ENCODE assay signal across 8 cellular contexts in the genomic region with DNA sequence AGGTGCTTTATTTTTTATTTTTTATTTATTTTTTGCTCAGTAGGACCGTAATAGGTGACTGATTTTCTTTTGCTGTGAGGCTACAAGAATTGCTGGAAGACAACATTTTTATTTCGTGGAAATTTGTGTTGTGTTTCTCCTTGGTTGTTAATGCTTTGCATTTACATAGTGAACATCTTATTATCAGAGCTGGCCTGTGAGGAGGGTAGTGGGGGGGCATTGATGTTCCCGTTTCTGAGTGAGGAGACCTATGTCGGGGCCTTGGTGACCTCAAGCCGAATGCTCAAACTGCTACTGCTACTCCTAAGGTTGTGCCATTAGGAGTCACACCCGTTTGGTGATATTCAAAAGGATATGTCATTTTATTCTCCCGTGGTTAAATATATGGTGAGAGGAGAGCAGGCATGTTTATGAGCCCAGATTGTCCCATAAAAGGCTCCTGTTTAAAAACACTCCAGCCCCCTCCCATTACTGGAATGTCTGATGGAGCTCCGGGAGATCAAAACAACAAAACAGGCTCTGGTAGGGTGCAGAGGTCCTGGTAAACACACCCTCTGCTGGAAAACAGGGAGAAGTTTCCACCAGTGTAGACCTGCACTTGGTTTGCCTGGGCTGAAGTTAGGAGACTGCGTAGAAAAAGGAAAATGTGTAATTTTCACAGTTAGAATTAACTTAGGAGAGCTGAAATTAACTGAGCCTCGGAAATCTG. TPM values are rescaled to one million over a fixed set of nuclear protein-coding genes. Genes with fewer than 3 reads are reported as not detected.
DNase-seq lines count a peak whose midpoint lies in the region; TF ChIP-seq lines count a peak whose summit lies in the region.

No MANE protein-coding gene starts in this region.

- BruUV-seq in A673 (replicated peaks; lab: Mats Ljungman, UMichigan) = no TSS peak

- no peak overlapping the region for H3K4me3 ChIP-seq in H7 (ENCODE audit: insufficient read depth, low read depth, low read length)
- H3K4me3 ChIP-seq in fibroblast of pulmonary artery (replicated peaks; ENCODE audit: low read depth, low read length) = peak overlapping the region; percentile 98
- H3K4me3 ChIP-seq in skeletal muscle cell (ENCODE audit: low read depth, low read length) = peak overlapping the region; percentile 78
- no peak overlapping the region for H3K4me3 ChIP-seq in A673 (ENCODE audit: low read depth, low read length, poor library complexity, severe bottlenecking)

- H3K27me3 ChIP-seq in H7 (ENCODE audit: control insufficient read depth, insufficient read depth, low read length) (peaks cover 40% of the 10 kb centered on the region), A673 (replicated peaks; ENCODE audit: insufficient read depth, low read depth, low read length, poor library complexity) (peaks cover 28% of the 10 kb centered on the region)

- CTCF ChIA-PET in RWPE1 (lab: Yijun Ruan, JAX) (interaction anchor here (0.5 to 3.4 kb wide), 20 partner anchors 9 to 1251 kb away, joined by 3 to 28 read pairs (median 4); a partner anchor contains a TSS), A673 (lab: Charles Lee) (interaction anchor here (0.8 to 1.3 kb wide), 5 partner anchors 302 to 1858 kb away, joined by 3 to 7 read pairs (median 3); no protein-coding TSS in a partner anchor)

- POLR2A ChIA-PET in RWPE1 (lab: Yijun Ruan, JAX; ENCODE audit: low non-redundant PET) (no interaction called here), A673 (lab: Charles Lee; ENCODE audit: low non-redundant PET) (no interaction called here)

- DNase-seq in H7 (peak; percentile 33), RWPE1 (ENCODE audit: low spot score) (no peak), fibroblast of pulmonary artery (ENCODE audit: low read depth) (peak; percentile 39), skeletal muscle cell (ENCODE audit: low read depth) (no peak), A673 (ENCODE audit: low spot score) (no peak), SKM-1 (lab: John Stamatoyannopoulos, UW; ENCODE audit: unreplicated experiment) (no peak), NCI-H82 (lab: John Stamatoyannopoulos, UW) (no peak)
- no peak for DNase-seq in stimulated activated CD4-positive, alpha-beta T cell treated with anti-CD3 and anti-CD28 coated beads, Interleukin-2, amount 100 ng/mL, for 24 hours

- intact Hi-C loops in A673 (cut with micrococcal nuclease; ENCODE audit: unreplicated experiment) = loop anchor here (5.0 to 10.0 kb wide), 6 partner anchors 922 to 2000 kb away; no protein-coding TSS in a partner anchor

- H3K9me3 ChIP-seq in A673 (ENCODE audit: low read depth, low read length, poor library complexity, severe bottlenecking) = no peaks in the 10 kb centered on the region

- no peaks in the 10 kb centered on the region for H3K4me1 ChIP-seq in A673 (ENCODE audit: insufficient read depth, low read length, poor library complexity, severe bottlenecking)

- H3K36me3 ChIP-seq in H7 (replicated peaks; ENCODE audit: control insufficient read depth, insufficient read depth, low read length) (no peaks in the 10 kb centered on the region), A673 (ENCODE audit: insufficient read depth, low read length, poor library complexity, severe bottlenecking) (no peaks in the 10 kb centered on the region)

- TF ChIP-seq CTCF in RWPE1 (conservative IDR thresholded peaks at IDR 0.05; ENCODE audit: low read depth) = peak; percentile 31; the same call in 1 of the 2 replicates
- peak; percentile 18 for TF ChIP-seq CTCF in fibroblast of pulmonary artery (IDR thresholded peaks at IDR 0.05; ENCODE audit: low read length, missing control alignments)
- TF ChIP-seq CTCF in A673 (conservative IDR thresholded peaks at IDR 0.05; ENCODE audit: low read depth, low read length) = no peak

- H3K27ac ChIP-seq in RWPE1 (no peak overlapping the region), A673 (ENCODE audit: low read depth, low read length, poor library complexity, severe bottlenecking) (no peak overlapping the region)

RNA-seq across cellular contexts. Expression of a gene that starts 5.6 kb away (rescaled TPM):
- 5.5 and 10.8 TPM in 2 replicates for total RNA-seq in H7 (2014; rRNA removed; shearing (Covaris generic))
- total RNA-seq in A673 (2021) = 0.24 and 0.66 TPM in 2 replicates

Comparison
In these comparisons a context has a peak if more than half of its experiments do, and no peak if none do; other contexts are left out.
1. DNase-seq: peak in H7 (single experiment) and fibroblast of pulmonary artery (single experiment); none in RWPE1 (single experiment), skeletal muscle cell (single experiment), stimulated activated CD4-positive, alpha-beta T cell treated with anti-CD3 and anti-CD28 coated beads, Interleukin-2, amount 100 ng/mL, for 24 hours (0 of 2), A673 (single experiment), SKM-1 (single experiment) and NCI-H82 (single experiment).
2. H3K4me3 ChIP-seq: peak in fibroblast of pulmonary artery (single experiment) and skeletal muscle cell (single experiment); none in H7 (single experiment) and A673 (single experiment).